Comparison of ENCODE assay signal across 8 cellular contexts in genomic region chr13:111115841-111116500, GRCh38. TPM values are rescaled to one million over a fixed set of nuclear protein-coding genes. Genes with fewer than 3 reads are reported as not detected.
DNase-seq lines count a peak whose midpoint lies in the region; ATAC-seq, FAIRE-seq and TF ChIP-seq lines count a peak whose summit lies in the region.

No MANE protein-coding gene starts in this region.

- TF ChIP-seq POLR2A in transverse colon (IDR thresholded peaks at IDR 0.05), result no peak
- no peak for TF ChIP-seq POLR2A in H54 (IDR thresholded peaks at IDR 0.05; ENCODE audit: low read depth, low read length)

- H3K36me3 ChIP-seq in BLaER1 (no peaks in the 10 kb centered on the region), lower lobe of right lung (no peaks in the 10 kb centered on the region), transverse colon (no peaks in the 10 kb centered on the region)

- peaks cover 29% of the 10 kb centered on the region for H4K20me1 ChIP-seq in BLaER1

- no peak overlapping the region for H3K9ac ChIP-seq in BLaER1

- ATAC-seq in lower lobe of right lung (peak in 1 of 2 donors; percentile 36), HG03175 (IDR thresholded peaks at IDR 0.05; ENCODE audit: unreplicated experiment) (no peak)

- 3% methylated on average over 33 of the region's 53 CpGs; no CpG with 5 or more reads in 1 of the 2 donors for WGBS in transverse colon (ENCODE audit: low coverage in 1 of 2), 2 donors

- H3K27me3 ChIP-seq in BLaER1, result peaks cover 83% of the 10 kb centered on the region
- peaks cover 43% of the 10 kb centered on the region for H3K27me3 ChIP-seq in lower lobe of right lung (ENCODE audit: low read depth)
- peaks cover 78% of the 10 kb centered on the region for H3K27me3 ChIP-seq in transverse colon

- H3K4me1 ChIP-seq in BLaER1, result peaks cover 14% of the 10 kb centered on the region; the same call in 1 of the 2 replicates
- H3K4me1 ChIP-seq in lower lobe of right lung, result peaks cover 37% of the 10 kb centered on the region
- H3K4me1 ChIP-seq in transverse colon, result peaks cover 4 to 19% (median 9%) of the 10 kb centered on the region in 4 donors

- intact Hi-C loops in lower lobe of right lung (cut with DNase I), result no loop called here
- intact Hi-C loops in transverse colon (cut with DNase I; ENCODE audit: low total_unique reads), result no loop called here

- H3K9me3 ChIP-seq in BLaER1 (peaks cover 14% of the 10 kb centered on the region), lower lobe of right lung (no peaks in the 10 kb centered on the region), transverse colon (no peaks in the 10 kb centered on the region)

- DNase-seq in HT-29 (ENCODE audit: low spot score) (peak; percentile 28), lower lobe of right lung (no peak), transverse colon (peak; percentile 29), H54 (ENCODE audit: insufficient read length, low spot score) (no peak)
- DNase-seq in activated CD4-positive, CD25-positive, alpha-beta regulatory T cell (lab: John Stamatoyannopoulos, UW), result no peak

- H3K4me2 ChIP-seq in BLaER1, result peak overlapping the region; percentile 95

- FAIRE-seq in H54 (lab: Jason Lieb, UNC), result no peak

- in situ Hi-C loops in transverse colon (cut with MboI; ENCODE audit: low pct_ligation_motif_present in 1 of 4, low pct_unique_long_range_greater_than_20kb in 1 of 4, low sequenced_read_pairs in 3 of 4), result no loop called here

- no peak for TF ChIP-seq EP300 in transverse colon (IDR thresholded peaks at IDR 0.05; ENCODE audit: low read depth)

- no peak overlapping the region for H3K27ac ChIP-seq in BLaER1
- peak overlapping the region; percentile 60 for H3K27ac ChIP-seq in cingulate gyrus (ENCODE audit: low read depth, low read length)
- peak overlapping the region; percentile 69 for H3K27ac ChIP-seq in lower lobe of right lung
- peak overlapping the region; percentile 3 to 57 (median 36) for H3K27ac ChIP-seq in transverse colon

- H3K4me3 ChIP-seq in BLaER1 (peak overlapping the region; percentile 68; the same call in 1 of the 2 replicates), lower lobe of right lung (peak overlapping the region; percentile 70), transverse colon (peak overlapping the region in 3 of 4 donors; percentile 42 to 71 (median 45))

- no peak for TF ChIP-seq CTCF in lower lobe of right lung (IDR thresholded peaks at IDR 0.05)
- TF ChIP-seq CTCF in transverse colon (IDR thresholded peaks at IDR 0.05), result no peak

RNA-seq across cellular contexts. Expression of gene ARHGEF7, which starts 0.9 kb away (rescaled TPM):
- total RNA-seq in HT-29 (2014; rRNA removed; shearing (Covaris generic)), result 24.7 and 41.5 TPM in 2 replicates
- total RNA-seq in lower lobe of right lung, result 63.7 TPM
- total RNA-seq in transverse colon, result 100 to 1,000 TPM in 1 of 4 donors, 10 to 100 TPM in 3; 62.3 to 104 (median 75.6) TPM

Comparison
In these comparisons a context has a peak if more than half of its experiments do, and no peak if none do; other contexts are left out.
1. DNase-seq: peak in HT-29 (single experiment) and transverse colon (single experiment); none in lower lobe of right lung (single experiment), H54 (single experiment) and activated CD4-positive, CD25-positive, alpha-beta regulatory T cell (0 of 4).
2. Peak in every context shown above with its lines, with median percentiles within 50 percentile points of each other: H3K4me3 ChIP-seq.